1 cellular context compared by ENCODE assay signal in genomic region chr3:66220602-66221377, GRCh38.
TF ChIP-seq lines count a peak whose summit lies in the region.

TSS of gene SLC25A26 (plus strand) at chr3:66221001. CDS start at chr3:66221095, 94 bp downstream.

TF ChIP-seq in HepG2, 621 proteins besides CTCF, POLR2A, EP300 and RAD21 (continued from another document and continues in another):
- TF ChIP-seq AFF4 (CRISPR knock-in tag; IDR thresholded peaks at IDR 0.05) (no peak), ZNF414 (CRISPR knock-in tag; IDR thresholded peaks at IDR 0.05) (0 out of 2 replicates have a peak, but pooled peaks have one; percentile 45), AGO2 (optimal IDR thresholded peaks at IDR 0.05; ENCODE audit: low read depth, low read length) (no peak), ZKSCAN5 (CRISPR knock-in tag; IDR thresholded peaks at IDR 0.05) (no peak), ZNF331 (CRISPR knock-in tag; IDR thresholded peaks at IDR 0.05) (no peak; the same call in none of the 2 replicates), E2F2 (CRISPR knock-in tag; IDR thresholded peaks at IDR 0.05; ENCODE audit: borderline replicate concordance) (no peak), BORCS8-MEF2B (CRISPR knock-in tag; IDR thresholded peaks at IDR 0.05) (peak; percentile 84), ZFY (CRISPR knock-in tag; IDR thresholded peaks at IDR 0.05) (peak; percentile 81), ZSCAN30 (CRISPR knock-in tag; IDR thresholded peaks at IDR 0.05) (0 out of 2 replicates have a peak, but pooled peaks have one; percentile 64), EHMT2 (IDR thresholded peaks at IDR 0.05; ENCODE audit: borderline replicate concordance, low read depth, low read length) (no peak), CENPT (CRISPR knock-in tag; IDR thresholded peaks at IDR 0.05; ENCODE audit: low read depth) (no peak), SYNCRIP (IDR thresholded peaks at IDR 0.05; ENCODE audit: insufficient read depth, low read depth, low read length) (no peak), ZFP36L2 (CRISPR knock-in tag; IDR thresholded peaks at IDR 0.05) (no peak), KLF16 (CRISPR knock-in tag; IDR thresholded peaks at IDR 0.05) (peak in 1 of 2 experiments; percentile 68; a peak in 2 of 4 replicates), ZFP36L1 (CRISPR knock-in tag; IDR thresholded peaks at IDR 0.05) (peak; percentile 56; the same call in 1 of the 2 replicates), ISX (CRISPR knock-in tag; conservative IDR thresholded peaks at IDR 0.05) (no peak), NFE2 (CRISPR knock-in tag; IDR thresholded peaks at IDR 0.05) (no peak), ZNF879 (CRISPR knock-in tag; IDR thresholded peaks at IDR 0.05) (no peak), CSRNP2 (CRISPR knock-in tag; conservative IDR thresholded peaks at IDR 0.05; ENCODE audit: low read depth) (no peak), JUN (CRISPR knock-in tag; IDR thresholded peaks at IDR 0.05) (no peak; the same call in 1 of the 2 replicates), NR2F1 (CRISPR knock-in tag; IDR thresholded peaks at IDR 0.05) (no peak), SRSF4 (IDR thresholded peaks at IDR 0.05; ENCODE audit: low read depth, low read length, poor library complexity, severe bottlenecking) (no peak), RBAK (CRISPR knock-in tag; IDR thresholded peaks at IDR 0.05) (no peak), TARDBP (CRISPR knock-in tag; IDR thresholded peaks at IDR 0.05) (peak; percentile 60; the same call in 1 of the 2 replicates), ZNF143 (CRISPR knock-in tag; IDR thresholded peaks at IDR 0.05) (no peak), PHF5A (CRISPR knock-in tag; IDR thresholded peaks at IDR 0.05; ENCODE audit: low read depth, unreplicated experiment) (peak; percentile 35), ZNF24 (IDR thresholded peaks at IDR 0.05) (no peak), IRF2 (CRISPR knock-in tag; IDR thresholded peaks at IDR 0.05) (peak; percentile 84; the same call in 1 of the 2 replicates), TSC22D2 (CRISPR knock-in tag; IDR thresholded peaks at IDR 0.05; ENCODE audit: borderline replicate concordance) (no peak), ZNF263 (CRISPR knock-in tag; IDR thresholded peaks at IDR 0.05) (peak; percentile 49; the same call in 1 of the 2 replicates), ARNTL (CRISPR knock-in tag; IDR thresholded peaks at IDR 0.05) (peak; percentile 93), ZNF549 (CRISPR knock-in tag; IDR thresholded peaks at IDR 0.05) (no peak), THAP9 (CRISPR knock-in tag; IDR thresholded peaks at IDR 0.05; ENCODE audit: borderline replicate concordance) (peak; percentile 90; the same call in 1 of the 2 replicates), JUND (CRISPR knock-in tag; IDR thresholded peaks at IDR 0.05) (no peak), ATF5 (CRISPR knock-in tag; IDR thresholded peaks at IDR 0.05; ENCODE audit: low read depth) (no peak), ATM (IDR thresholded peaks at IDR 0.05; ENCODE audit: borderline replicate concordance) (no peak), TERF1 (CRISPR knock-in tag; IDR thresholded peaks at IDR 0.05) (no peak), RNF219 (CRISPR knock-in tag; IDR thresholded peaks at IDR 0.05) (0 out of 2 replicates have a peak, but pooled peaks have one; percentile 76), HNF1B (CRISPR knock-in tag; IDR thresholded peaks at IDR 0.05) (peak; percentile 80), BRD4 (CRISPR knock-in tag; IDR thresholded peaks at IDR 0.05) (peak; percentile 86), BCL6 (CRISPR knock-in tag; IDR thresholded peaks at IDR 0.05) (no peak), HOXA9 (CRISPR knock-in tag; IDR thresholded peaks at IDR 0.05; ENCODE audit: borderline replicate concordance) (no peak), ZNF687 (CRISPR knock-in tag; IDR thresholded peaks at IDR 0.05) (peak; percentile 95), MLLT10 (CRISPR knock-in tag; IDR thresholded peaks at IDR 0.05) (no peak), RFX3 (CRISPR knock-in tag; IDR thresholded peaks at IDR 0.05) (no peak)
